8 cellular contexts compared by ENCODE assay signal in genomic region chr2:235594041-235594440, GRCh38.
DNase-seq lines count a peak whose midpoint lies in the region; ATAC-seq and TF ChIP-seq lines count a peak whose summit lies in the region.

No MANE protein-coding gene starts in this region.

- H3K36me3 ChIP-seq in SK-N-MC (ENCODE audit: insufficient read depth, low read length) = no peaks in the 10 kb centered on the region

- H3K27ac ChIP-seq in SK-N-MC = no peak overlapping the region

- H3K9ac ChIP-seq in SK-N-MC (ENCODE audit: insufficient read length) = no peak overlapping the region

- ATAC-seq in HG02759 (IDR thresholded peaks at IDR 0.05; ENCODE audit: unreplicated experiment) = no peak
- ATAC-seq in GM21576 (IDR thresholded peaks at IDR 0.05; ENCODE audit: unreplicated experiment) = no peak
- ATAC-seq in HG03469 (IDR thresholded peaks at IDR 0.05; ENCODE audit: unreplicated experiment) = no peak

- no peaks in the 10 kb centered on the region for H3K9me3 ChIP-seq in SK-N-MC (ENCODE audit: low read depth, low read length)

- DNase-seq in NCI-H1436 (lab: John Stamatoyannopoulos, UW) (peak; percentile 72), SK-N-MC (ENCODE audit: low read depth, low spot score) (peak; percentile 88), fibroblast of pulmonary artery (ENCODE audit: low read depth) (peak; percentile 91), pons (ENCODE audit: low spot score) (peak; percentile 94)

- TF ChIP-seq CTCF in GM12872 (IDR thresholded peaks at IDR 0.05; ENCODE audit: insufficient read depth, low read depth, low read length) = peak; percentile 56
- TF ChIP-seq CTCF in fibroblast of pulmonary artery (IDR thresholded peaks at IDR 0.05; ENCODE audit: low read length, missing control alignments) = peak; percentile 60

- H3K4me3 ChIP-seq in SK-N-MC (no peak overlapping the region), fibroblast of pulmonary artery (replicated peaks; ENCODE audit: low read depth, low read length) (no peak overlapping the region)
